ENCODE assay signal across 8 cellular contexts in genomic region chr1:204190212-204191211, GRCh38. TPM values are rescaled to one million over a fixed set of nuclear protein-coding genes. Genes with fewer than 3 reads are reported as not detected.
A peak's percentile ranks its signal among the peaks of the same experiment; 100 is the strongest.
DNase-seq lines count a peak whose midpoint lies in the region; ATAC-seq and TF ChIP-seq lines count a peak whose summit lies in the region.

No MANE protein-coding gene starts in this region.

- H3K27ac ChIP-seq in ACC112 (ENCODE audit: low read depth, low read length) (no peak overlapping the region), HL-60 (replicated peaks) (no peak overlapping the region), hepatocyte (peak overlapping the region; percentile 91)

- H3K9me2 ChIP-seq in hepatocyte (replicated peaks; ENCODE audit: insufficient read depth), result no peaks in the 10 kb centered on the region

- H3K4me2 ChIP-seq in hepatocyte, result peak overlapping the region; percentile 84

- H3K36me3 Mint-ChIP-seq in T-helper 2 cell treated with Interferon-gamma antibody and Interleukin-4, amounts not matched to agents 5 μg/mL and 100 μg/mL, for 36 hours (ENCODE audit: low read depth), result no peaks in the 10 kb centered on the region

- H3K79me2 ChIP-seq in ACC112 (ENCODE audit: control insufficient read depth, insufficient read depth, low read length, unreplicated experiment) (no peaks in the 10 kb centered on the region), hepatocyte (no peaks in the 10 kb centered on the region)

- H3K4me3 Mint-ChIP-seq in T-helper 2 cell treated with Interferon-gamma antibody and Interleukin-4, amounts not matched to agents 5 μg/mL and 100 μg/mL, for 36 hours, result peak overlapping the region; percentile 9

- H3K4me1 ChIP-seq in ACC112 (ENCODE audit: control insufficient read depth, insufficient read depth, low read length, unreplicated experiment), result peaks cover 6% of the 10 kb centered on the region
- H3K4me1 ChIP-seq in hepatocyte (ENCODE audit: insufficient read depth), result peaks cover 14% of the 10 kb centered on the region

- ATAC-seq in HG03280 (IDR thresholded peaks at IDR 0.05; ENCODE audit: unreplicated experiment), result no peak

- H3K27me3 ChIP-seq in ACC112 (ENCODE audit: insufficient read depth, low read length) (peaks cover 70% of the 10 kb centered on the region), HL-60 (ENCODE audit: insufficient read depth, poor library complexity, severe bottlenecking) (peaks cover 36% of the 10 kb centered on the region), hepatocyte (peaks cover 13% of the 10 kb centered on the region)

- H3K36me3 ChIP-seq in ACC112 (ENCODE audit: insufficient read depth, low read length), result no peaks in the 10 kb centered on the region
- no peaks in the 10 kb centered on the region for H3K36me3 ChIP-seq in hepatocyte (replicated peaks; ENCODE audit: insufficient read depth, low read depth)

- no peaks in the 10 kb centered on the region for H3K9me3 ChIP-seq in hepatocyte (ENCODE audit: low read depth)

- H3K27ac Mint-ChIP-seq in T-helper 2 cell treated with Interferon-gamma antibody and Interleukin-4, amounts not matched to agents 5 μg/mL and 100 μg/mL, for 36 hours, result no peak overlapping the region

- peaks cover 8% of the 10 kb centered on the region for H3K4me1 Mint-ChIP-seq in T-helper 2 cell treated with Interferon-gamma antibody and Interleukin-4, amounts not matched to agents 5 μg/mL and 100 μg/mL, for 36 hours (ENCODE audit: low read depth)

- DNase-seq in HL-60 (ENCODE audit: low read depth in 1 of 2, low spot score in 1 of 2) (peak; percentile 85), hepatocyte (ENCODE audit: low spot score) (peak; percentile 88), NCI-H187 (lab: John Stamatoyannopoulos, UW) (no peak), GOT3 (lab: John Stamatoyannopoulos, UW) (no peak)
- no peak for DNase-seq in T-helper 2 cell treated with Interferon-gamma antibody and Interleukin-4, amounts not matched to agents 5 μg/mL and 100 μg/mL, for 36 hours (ENCODE audit: low spot score)
- peak; percentile 37 for DNase-seq in stimulated activated CD8-positive, alpha-beta memory T cell treated with anti-CD3 and anti-CD28 coated beads, Interleukin-4, amount 100 ng/mL, for 48 hours

- no peaks in the 10 kb centered on the region for H3K9me3 Mint-ChIP-seq in T-helper 2 cell treated with Interferon-gamma antibody and Interleukin-4, amounts not matched to agents 5 μg/mL and 100 μg/mL, for 36 hours

- 17% methylated on average over 32 of the region's 44 CpGs for WGBS in hepatocyte (ENCODE audit: low lambda C conversion rate, missing lambda C conversion rate)

- H2AFZ ChIP-seq in ACC112 (ENCODE audit: low read length, unreplicated experiment) (no peak overlapping the region), hepatocyte (peak overlapping the region; percentile 57)

- peaks cover 45% of the 10 kb centered on the region for H3K27me3 Mint-ChIP-seq in T-helper 2 cell treated with Interferon-gamma antibody and Interleukin-4, amounts not matched to agents 5 μg/mL and 100 μg/mL, for 36 hours (ENCODE audit: low read depth)

- TF ChIP-seq CTCF in HL-60 (IDR thresholded peaks at IDR 0.05; ENCODE audit: insufficient read depth, low read length) (no peak), hepatocyte (IDR thresholded peaks at IDR 0.05; ENCODE audit: poor library complexity) (no peak)

- no peaks in the 10 kb centered on the region for H4K20me1 ChIP-seq in hepatocyte (ENCODE audit: insufficient read depth, poor library complexity, severe bottlenecking)

- H3K4me3 ChIP-seq in ACC112 (ENCODE audit: low read depth, low read length), result peak overlapping the region; percentile 44
- H3K4me3 ChIP-seq in HL-60 (replicated peaks; ENCODE audit: insufficient read depth, low read length), result peak overlapping the region; percentile 18
- no peak overlapping the region for H3K4me3 ChIP-seq in hepatocyte

RNA-seq across cellular contexts. Expression of gene KISS1, which starts 5.8 kb away (rescaled TPM):
- total RNA-seq in hepatocyte, result 2.2 and 12.9 TPM in 2 replicates
- polyA plus RNA-seq in hepatocyte, result 2.0 TPM in 2 replicates

RNA-seq across cellular contexts. Expression of gene GOLT1A, which starts 23.3 kb away (rescaled TPM):
- total RNA-seq in hepatocyte, result 13.6 and 26.6 TPM in 2 replicates
- 34.7 and 36.0 TPM in 2 replicates for polyA plus RNA-seq in hepatocyte

RNA-seq across cellular contexts. Expression of gene REN, which starts 24.4 kb away (rescaled TPM):
- 15.4 and 16.2 TPM in 2 replicates for total RNA-seq in hepatocyte
- 18.4 and 39.7 TPM in 2 replicates for polyA plus RNA-seq in hepatocyte

RNA-seq across cellular contexts. Expression of gene ETNK2, which starts 38.7 kb away (rescaled TPM):
- total RNA-seq in hepatocyte, result 51.1 and 59.4 TPM in 2 replicates
- 50.7 and 71.9 TPM in 2 replicates for polyA plus RNA-seq in hepatocyte

Comparison
In these comparisons a context has a peak if more than half of its experiments do, and no peak if none do; other contexts are left out.
1. DNase-seq: peak in HL-60 (2 of 2), hepatocyte (single experiment) and stimulated activated CD8-positive, alpha-beta memory T cell treated with anti-CD3 and anti-CD28 coated beads, Interleukin-4, amount 100 ng/mL, for 48 hours (single experiment); none in T-helper 2 cell treated with Interferon-gamma antibody and Interleukin-4, amounts not matched to agents 5 μg/mL and 100 μg/mL, for 36 hours (single experiment), NCI-H187 (0 of 2) and GOT3 (single experiment).